1 cellular context compared by ENCODE assay signal in genomic region chr1:86775395-86775794, GRCh38.
TF ChIP-seq lines count a peak whose summit lies in the region.

No MANE protein-coding gene starts in this region.

TF ChIP-seq in K562, 482 proteins besides CTCF, POLR2A, EP300 and RAD21 (continued from another document and continues in another):
- TF ChIP-seq ZMIZ1 (IDR thresholded peaks at IDR 0.05; ENCODE audit: low read depth in 2 of 2, low read length in 2 of 2) (no peak), TRIM24 (IDR thresholded peaks at IDR 0.05) (peak; percentile 64 to 70; a peak in 3 of 4 replicates), ZNF239 (CRISPR knock-in tag; IDR thresholded peaks at IDR 0.05) (peak; percentile 67; the same call in 1 of the 2 replicates), L3MBTL2 (IDR thresholded peaks at IDR 0.05) (0 out of 2 replicates have a peak, but pooled peaks have one; percentile 39), ZNF41 (CRISPR knock-in tag; conservative IDR thresholded peaks at IDR 0.05) (no peak), ZNF830 (CRISPR knock-in tag; IDR thresholded peaks at IDR 0.05) (no peak), NFIC (IDR thresholded peaks at IDR 0.05) (peak; percentile 77), CBX1 (IDR thresholded peaks at IDR 0.05; ENCODE audit: low read depth) (no peak), CC2D1A (IDR thresholded peaks at IDR 0.05) (0 out of 2 replicates have a peak, but pooled peaks have one; percentile 56), MAFF (IDR thresholded peaks at IDR 0.05; ENCODE audit: low read length) (no peak), STAT5B (CRISPR knock-in tag; IDR thresholded peaks at IDR 0.05) (no peak), ADNP (tag; IDR thresholded peaks at IDR 0.05) (no peak), ARID1B (IDR thresholded peaks at IDR 0.05) (peak; percentile 95), ZFP91 (CRISPR knock-in tag; IDR thresholded peaks at IDR 0.05) (no peak), HEY1 (CRISPR knock-in tag; IDR thresholded peaks at IDR 0.05; ENCODE audit: borderline replicate concordance) (no peak), ZSCAN32 (CRISPR knock-in tag; IDR thresholded peaks at IDR 0.05) (no peak), ESRRA (IDR thresholded peaks at IDR 0.05; ENCODE audit: borderline replicate concordance, low read depth) (peak; percentile 43; the same call in 1 of the 2 replicates), SRF (CRISPR knock-in tag; IDR thresholded peaks at IDR 0.05) (0 out of 4 replicates have a peak, but pooled peaks of 1 of the 2 experiments have one; percentile 35), ZNF639 (CRISPR knock-in tag; conservative IDR thresholded peaks at IDR 0.05 in 1 of 2, IDR thresholded peaks at IDR 0.05 in 1 of 2) (0 out of 4 replicates have a peak, but pooled peaks of 1 of the 2 experiments have one; percentile 26), HES1 (IDR thresholded peaks at IDR 0.05; ENCODE audit: low read depth) (peak; percentile 73), MAZ (CRISPR knock-in tag; conservative IDR thresholded peaks at IDR 0.05 in 1 of 2, IDR thresholded peaks at IDR 0.05 in 1 of 2) (peak in 1 of 2 experiments; percentile 44; a peak in 1 of 4 replicates), MNT (conservative IDR thresholded peaks at IDR 0.05) (peak; percentile 27 to 60; a peak in 2 of 4 replicates), HMG20B (CRISPR knock-in tag; IDR thresholded peaks at IDR 0.05) (no peak), CBFA2T2 (conservative IDR thresholded peaks at IDR 0.05) (peak; percentile 92), RNF2 (IDR thresholded peaks at IDR 0.05) (peak; percentile 62), MLX (CRISPR knock-in tag; conservative IDR thresholded peaks at IDR 0.05) (0 out of 4 replicates have a peak, but pooled peaks of 1 of the 2 experiments have one; percentile 23), ZEB2 (IDR thresholded peaks at IDR 0.05) (peak; percentile 89), PML (IDR thresholded peaks at IDR 0.05; ENCODE audit: low read length) (peak; percentile 71), ARID3A (IDR thresholded peaks at IDR 0.05; ENCODE audit: borderline replicate concordance, low read depth, low read length) (peak; percentile 58; the same call in 1 of the 2 replicates), WHSC1 (IDR thresholded peaks at IDR 0.05; ENCODE audit: low read length) (no peak), BCOR (IDR thresholded peaks at IDR 0.05) (peak; percentile 27; the same call in 1 of the 2 replicates), ZNF175 (CRISPR knock-in tag; IDR thresholded peaks at IDR 0.05; ENCODE audit: low read depth) (no peak), KLF1 (tag; IDR thresholded peaks at IDR 0.05) (no peak), TRIM28 (IDR thresholded peaks at IDR 0.05) (no peak), SREBF2 (CRISPR knock-in tag; IDR thresholded peaks at IDR 0.05) (no peak), GATAD2B (IDR thresholded peaks at IDR 0.05; ENCODE audit: borderline replicate concordance) (peak; percentile 50; the same call in 1 of the 2 replicates), CTBP1 (IDR thresholded peaks at IDR 0.05; ENCODE audit: borderline replicate concordance) (peak; percentile 99), LCOR (CRISPR knock-in tag; IDR thresholded peaks at IDR 0.05) (0 out of 2 replicates have a peak, but pooled peaks have one; percentile 35), HMG20A (CRISPR knock-in tag; conservative IDR thresholded peaks at IDR 0.05) (no peak; the same call in 1 of the 2 replicates), MTA3 (IDR thresholded peaks at IDR 0.05; ENCODE audit: borderline replicate concordance) (peak; percentile 63; the same call in 1 of the 2 replicates), TAL1 (IDR thresholded peaks at IDR 0.05) (peak; percentile 88), ZFP36 (IDR thresholded peaks at IDR 0.05; ENCODE audit: low read depth, low read length, partially characterized antibody) (no peak), PPARD (CRISPR knock-in tag; IDR thresholded peaks at IDR 0.05) (no peak), ZNF668 (CRISPR knock-in tag; IDR thresholded peaks at IDR 0.05) (no peak), KLF16 (IDR thresholded peaks at IDR 0.05) (peak; percentile 85), LEF1 (IDR thresholded peaks at IDR 0.05) (peak; percentile 41; the same call in 1 of the 2 replicates), CCNT2 (IDR thresholded peaks at IDR 0.05; ENCODE audit: borderline replicate concordance, extremely low read depth, insufficient read length, low read depth, low read length) (peak; percentile 94)
